In the genomic region with DNA sequence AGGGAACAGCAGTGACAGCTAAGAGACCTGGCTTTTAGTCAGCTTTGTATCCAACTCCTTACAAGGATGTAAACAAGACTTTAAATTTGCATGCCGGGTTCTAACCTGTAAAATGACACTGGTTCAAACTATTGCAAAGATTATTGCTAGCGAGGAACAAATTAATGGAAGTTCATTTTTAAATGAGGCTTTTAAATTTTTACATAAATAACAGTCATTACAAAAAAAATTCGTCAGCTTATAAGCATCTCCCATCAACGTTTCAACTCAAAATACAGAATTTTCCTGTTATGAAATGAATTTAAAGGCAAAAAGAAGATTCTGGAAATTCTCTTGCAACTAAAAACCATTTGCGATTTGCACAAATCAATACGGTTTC, we compare ENCODE assay signal across 8 cellular contexts. TPM values are rescaled to one million over a fixed set of nuclear protein-coding genes. Genes with fewer than 3 reads are reported as not detected.
DNase-seq lines count a peak whose midpoint lies in the region; ATAC-seq and TF ChIP-seq lines count a peak whose summit lies in the region.

No MANE protein-coding gene starts in this region.

- CTCF ChIA-PET in activated naive CD4-positive, alpha-beta T cell treated with anti-CD3 and anti-CD28 coated beads, Interleukin-2, amount 10 ng/mL, durations not matched to agents 7 days and 5 days (lab: Charles Lee), result no interaction called here

- no peak for DNase-seq in activated naive CD4-positive, alpha-beta T cell treated with anti-CD3 and anti-CD28 coated beads, Interleukin-2, amount 10 ng/mL, durations not matched to agents 7 days and 5 days
- DNase-seq in activated naive CD4-positive, alpha-beta T cell treated with anti-CD3 and anti-CD28 coated beads, Interleukin-2, amount 50 U/mL, for 16 hours, result no peak
- no peak for DNase-seq in activated naive CD8-positive, alpha-beta T cell treated with anti-CD3 and anti-CD28 coated beads, Interleukin-2, amount 50 U/mL, for 24 hours
- DNase-seq in tibial nerve (ENCODE audit: low spot score in 2 of 2), result no peak
- DNase-seq in Ammon's horn (ENCODE audit: low spot score), result no peak
- DNase-seq in NK-92 treated with Interleukin-12 subunit alpha and Interleukin-12 subunit beta, amount 100 ng/mL, for 24 hours (lab: John Stamatoyannopoulos, UW), result no peak
- DNase-seq in kidney tubule cell (ENCODE audit: low spot score), result no peak

- H3K9me3 ChIP-seq in liver (ENCODE audit: control insufficient read depth in 4 of 4, low read length in 3 of 4), result no peaks in the 10 kb centered on the region
- no peaks in the 10 kb centered on the region for H3K9me3 ChIP-seq in tibial nerve

- H3K9me3 Mint-ChIP-seq in activated naive CD4-positive, alpha-beta T cell treated with anti-CD3 and anti-CD28 coated beads, Interleukin-2, amount 10 ng/mL, durations not matched to agents 7 days and 5 days, result no peaks in the 10 kb centered on the region
- no peaks in the 10 kb centered on the region for H3K9me3 Mint-ChIP-seq in activated naive CD8-positive, alpha-beta T cell treated with anti-CD3 and anti-CD28 coated beads, Interleukin-2, amount 50 U/mL, for 24 hours

- peaks cover 69% of the 10 kb centered on the region for H3K4me1 Mint-ChIP-seq in activated naive CD4-positive, alpha-beta T cell treated with anti-CD3 and anti-CD28 coated beads, Interleukin-2, amount 10 ng/mL, durations not matched to agents 7 days and 5 days
- H3K4me1 Mint-ChIP-seq in activated naive CD8-positive, alpha-beta T cell treated with anti-CD3 and anti-CD28 coated beads, Interleukin-2, amount 50 U/mL, for 24 hours, result peaks cover 28% of the 10 kb centered on the region

- no peaks in the 10 kb centered on the region for H3K27me3 Mint-ChIP-seq in activated naive CD4-positive, alpha-beta T cell treated with anti-CD3 and anti-CD28 coated beads, Interleukin-2, amount 10 ng/mL, durations not matched to agents 7 days and 5 days
- peaks cover 4% of the 10 kb centered on the region for H3K27me3 Mint-ChIP-seq in activated naive CD8-positive, alpha-beta T cell treated with anti-CD3 and anti-CD28 coated beads, Interleukin-2, amount 50 U/mL, for 24 hours

- peaks cover 39% of the 10 kb centered on the region for H3K36me3 Mint-ChIP-seq in activated naive CD4-positive, alpha-beta T cell treated with anti-CD3 and anti-CD28 coated beads, Interleukin-2, amount 10 ng/mL, durations not matched to agents 7 days and 5 days
- H3K36me3 Mint-ChIP-seq in activated naive CD8-positive, alpha-beta T cell treated with anti-CD3 and anti-CD28 coated beads, Interleukin-2, amount 50 U/mL, for 24 hours (ENCODE audit: low read depth), result peaks cover 12% of the 10 kb centered on the region

- H3K27ac Mint-ChIP-seq in activated naive CD4-positive, alpha-beta T cell treated with anti-CD3 and anti-CD28 coated beads, Interleukin-2, amount 10 ng/mL, durations not matched to agents 7 days and 5 days, result peak overlapping the region; percentile 91
- peak overlapping the region; percentile 83 for H3K27ac Mint-ChIP-seq in activated naive CD8-positive, alpha-beta T cell treated with anti-CD3 and anti-CD28 coated beads, Interleukin-2, amount 50 U/mL, for 24 hours

- TF ChIP-seq EP300 in tibial nerve (IDR thresholded peaks at IDR 0.05), result no peak

- H3K4me3 Mint-ChIP-seq in activated naive CD4-positive, alpha-beta T cell treated with anti-CD3 and anti-CD28 coated beads, Interleukin-2, amount 10 ng/mL, durations not matched to agents 7 days and 5 days, result peak overlapping the region; percentile 91
- peak overlapping the region; percentile 87 for H3K4me3 Mint-ChIP-seq in activated naive CD8-positive, alpha-beta T cell treated with anti-CD3 and anti-CD28 coated beads, Interleukin-2, amount 50 U/mL, for 24 hours

- no peak for TF ChIP-seq POLR2A in tibial nerve (IDR thresholded peaks at IDR 0.05)

- peak overlapping the region in 1 of 2 donors; percentile 23 for H3K9ac ChIP-seq in liver (ENCODE audit: low read depth in 1 of 2, low read length in 2 of 2)

- H3K36me3 ChIP-seq in liver (ENCODE audit: control insufficient read depth in 4 of 4, insufficient read depth in 3 of 4, low read depth in 1 of 4, low read length in 3 of 4) (no peaks in the 10 kb centered on the region), tibial nerve (no peaks in the 10 kb centered on the region)

- no peak for TF ChIP-seq RAD21 in liver (IDR thresholded peaks at IDR 0.05)

- TF ChIP-seq CTCF in liver (IDR thresholded peaks at IDR 0.05; ENCODE audit: low read depth, low read length, missing input control), result no peak
- TF ChIP-seq CTCF in tibial nerve (IDR thresholded peaks at IDR 0.05), result no peak

- no peak for ATAC-seq in activated naive CD8-positive, alpha-beta T cell treated with anti-CD3 and anti-CD28 coated beads, Interleukin-2, amount 50 U/mL, for 24 hours

- H3K27me3 ChIP-seq in liver (ENCODE audit: control insufficient read depth in 4 of 4, insufficient read depth in 4 of 4, low read length in 3 of 4), result no peaks in the 10 kb centered on the region
- no peaks in the 10 kb centered on the region for H3K27me3 ChIP-seq in tibial nerve

- H3K4me3 ChIP-seq in liver (ENCODE audit: low read depth in 1 of 3, low read length in 3 of 3), result peak overlapping the region in 2 of 3 donors; percentile 57 to 63
- peak overlapping the region; percentile 47 to 77 (median 63) for H3K4me3 ChIP-seq in tibial nerve

- peaks cover 1 to 12% (median 8%) of the 10 kb centered on the region in 4 donors for H3K4me1 ChIP-seq in liver (ENCODE audit: control insufficient read depth in 4 of 4, insufficient read depth in 4 of 4, low read length in 3 of 4)
- peaks cover 0 to 27% (median 8%) of the 10 kb centered on the region in 4 donors for H3K4me1 ChIP-seq in tibial nerve

- H3K27ac ChIP-seq in liver (ENCODE audit: low read depth in 1 of 2, low read length in 2 of 2) (peak overlapping the region in 1 of 2 donors; percentile 28), tibial nerve (no peak overlapping the region)

- 8% methylated on average over 6 of the region's 6 CpGs for WGBS in liver
- 12 to 14% methylated on average over 6 of the region's 6 CpGs for WGBS in tibial nerve, 2 donors

TF ChIP-seq in liver, 16 proteins besides CTCF, POLR2A, EP300 and RAD21 (continues in another document):
- TF ChIP-seq GABPA (IDR thresholded peaks at IDR 0.05 in 1 of 2, conservative IDR thresholded peaks at IDR 0.05 in 1 of 2), result no peak
- no peak for TF ChIP-seq NR2F2 (IDR thresholded peaks at IDR 0.05)
- no peak for TF ChIP-seq RXRA (IDR thresholded peaks at IDR 0.05)
- no peak for TF ChIP-seq HNF4A (conservative IDR thresholded peaks at IDR 0.05)
- TF ChIP-seq TAF1 (conservative IDR thresholded peaks at IDR 0.05), result no peak
- TF ChIP-seq FOXA2 (IDR thresholded peaks at IDR 0.05), result no peak
- TF ChIP-seq YY1 (IDR thresholded peaks at IDR 0.05), result no peak
- no peak for TF ChIP-seq SP1 (IDR thresholded peaks at IDR 0.05)
- TF ChIP-seq, protein P1, sequence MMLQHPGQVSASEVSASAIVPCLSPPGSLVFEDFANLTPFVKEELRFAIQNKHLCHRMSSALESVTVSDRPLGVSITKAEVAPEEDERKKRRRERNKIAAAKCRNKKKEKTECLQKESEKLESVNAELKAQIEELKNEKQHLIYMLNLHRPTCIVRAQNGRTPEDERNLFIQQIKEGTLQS (IDR thresholded peaks at IDR 0.05), result no peak
- TF ChIP-seq HNF4G (IDR thresholded peaks at IDR 0.05), result no peak
- TF ChIP-seq, protein P2, sequence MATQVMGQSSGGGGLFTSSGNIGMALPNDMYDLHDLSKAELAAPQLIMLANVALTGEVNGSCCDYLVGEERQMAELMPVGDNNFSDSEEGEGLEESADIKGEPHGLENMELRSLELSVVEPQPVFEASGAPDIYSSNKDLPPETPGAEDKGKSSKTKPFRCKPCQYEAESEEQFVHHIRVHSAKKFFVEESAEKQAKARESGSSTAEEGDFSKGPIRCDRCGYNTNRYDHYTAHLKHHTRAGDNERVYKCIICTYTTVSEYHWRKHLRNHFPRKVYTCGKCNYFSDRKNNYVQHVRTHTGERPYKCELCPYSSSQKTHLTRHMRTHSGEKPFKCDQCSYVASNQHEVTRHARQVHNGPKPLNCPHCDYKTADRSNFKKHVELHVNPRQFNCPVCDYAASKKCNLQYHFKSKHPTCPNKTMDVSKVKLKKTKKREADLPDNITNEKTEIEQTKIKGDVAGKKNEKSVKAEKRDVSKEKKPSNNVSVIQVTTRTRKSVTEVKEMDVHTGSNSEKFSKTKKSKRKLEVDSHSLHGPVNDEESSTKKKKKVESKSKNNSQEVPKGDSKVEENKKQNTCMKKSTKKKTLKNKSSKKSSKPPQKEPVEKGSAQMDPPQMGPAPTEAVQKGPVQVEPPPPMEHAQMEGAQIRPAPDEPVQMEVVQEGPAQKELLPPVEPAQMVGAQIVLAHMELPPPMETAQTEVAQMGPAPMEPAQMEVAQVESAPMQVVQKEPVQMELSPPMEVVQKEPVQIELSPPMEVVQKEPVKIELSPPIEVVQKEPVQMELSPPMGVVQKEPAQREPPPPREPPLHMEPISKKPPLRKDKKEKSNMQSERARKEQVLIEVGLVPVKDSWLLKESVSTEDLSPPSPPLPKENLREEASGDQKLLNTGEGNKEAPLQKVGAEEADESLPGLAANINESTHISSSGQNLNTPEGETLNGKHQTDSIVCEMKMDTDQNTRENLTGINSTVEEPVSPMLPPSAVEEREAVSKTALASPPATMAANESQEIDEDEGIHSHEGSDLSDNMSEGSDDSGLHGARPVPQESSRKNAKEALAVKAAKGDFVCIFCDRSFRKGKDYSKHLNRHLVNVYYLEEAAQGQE (IDR thresholded peaks at IDR 0.05), result no peak
- no peak for TF ChIP-seq JUND (IDR thresholded peaks at IDR 0.05)
- no peak for TF ChIP-seq FOXA1 (IDR thresholded peaks at IDR 0.05)
- TF ChIP-seq, protein P3, sequence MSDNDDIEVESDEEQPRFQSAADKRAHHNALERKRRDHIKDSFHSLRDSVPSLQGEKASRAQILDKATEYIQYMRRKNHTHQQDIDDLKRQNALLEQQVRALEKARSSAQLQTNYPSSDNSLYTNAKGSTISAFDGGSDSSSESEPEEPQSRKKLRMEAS (IDR thresholded peaks at IDR 0.05), result no peak
- TF ChIP-seq EGR1 (IDR thresholded peaks at IDR 0.05; ENCODE audit: low read depth in 2 of 2), result no peak

RNA-seq across cellular contexts. Expression of a gene that starts 0.7 kb away (rescaled TPM):
- total RNA-seq in liver, result 1 to 10 TPM in 1 of 2 donors, under 1 TPM in 1; 0.17 to 8.8 TPM
- polyA plus RNA-seq in liver, result under 1 TPM; 0.13 to 0.28 TPM
- under 1 TPM in 2 of 4 donors, not detected in 2; 0.20 to 0.30 TPM for total RNA-seq in tibial nerve

RNA-seq across cellular contexts. Expression of a gene that starts 49.8 kb away (rescaled TPM):
- total RNA-seq in liver, result 10 to 100 TPM; 10.2 to 12.1 TPM
- polyA plus RNA-seq in liver, result 1 to 10 TPM; 5.8 to 7.0 TPM
- total RNA-seq in tibial nerve, result 10 to 100 TPM; 11.4 to 31.5 (median 18.5) TPM
